ENCODE assay signal across 18 cellular contexts in genomic region chr22:21038405-21038804, GRCh38. TPM values are rescaled to one million over a fixed set of nuclear protein-coding genes. Genes with fewer than 3 reads are reported as not detected.
DNase-seq lines count a peak whose midpoint lies in the region; ATAC-seq and TF ChIP-seq lines count a peak whose summit lies in the region.
"Had no signal": no experiment of that assay in that cellular context is flagged by ENCODE, and none has a peak within 500 bp of the region (broad histone marks: within the 10 kb centered on the region; RNA-seq: fewer than 3 reads in every experiment).

No MANE protein-coding gene starts in this region.

- ATAC-seq in Right ventricle myocardium superior (ENCODE audit: poor library complexity), result peak; percentile 85
- no peak for ATAC-seq in GM18511 (IDR thresholded peaks at IDR 0.05; ENCODE audit: unreplicated experiment)
- ATAC-seq in activated CD8-positive, alpha-beta T cell treated with anti-CD3 and anti-CD28 coated beads for 36 hours, result no peak

- no peak for TF ChIP-seq CTCF in activated CD8-positive, alpha-beta T cell treated with anti-CD3 and anti-CD28 coated beads for 36 hours (IDR thresholded peaks at IDR 0.05)

- no peaks in the 10 kb centered on the region for H3K36me3 Mint-ChIP-seq in activated CD8-positive, alpha-beta T cell treated with anti-CD3 and anti-CD28 coated beads for 36 hours (ENCODE audit: low read depth)
- H3K36me3 Mint-ChIP-seq: activated naive CD4-positive, alpha-beta T cell treated with anti-CD3 and anti-CD28 coated beads, Interleukin-2, amount 10 ng/mL, durations not matched to agents 7 days and 5 days had no signal

- POLR2A ChIA-PET in activated CD8-positive, alpha-beta T cell treated with anti-CD3 and anti-CD28 coated beads for 36 hours (lab: Charles Lee), result no interaction called here

- H3K4me3 Mint-ChIP-seq in activated CD8-positive, alpha-beta T cell treated with anti-CD3 and anti-CD28 coated beads for 36 hours, result no peak overlapping the region
- H3K4me3 Mint-ChIP-seq: activated naive CD4-positive, alpha-beta T cell treated with anti-CD3 and anti-CD28 coated beads, Interleukin-2, amount 10 ng/mL, durations not matched to agents 7 days and 5 days had no signal

- no peaks in the 10 kb centered on the region for H3K9me3 Mint-ChIP-seq in activated CD8-positive, alpha-beta T cell treated with anti-CD3 and anti-CD28 coated beads for 36 hours
- H3K9me3 Mint-ChIP-seq: activated naive CD4-positive, alpha-beta T cell treated with anti-CD3 and anti-CD28 coated beads, Interleukin-2, amount 10 ng/mL, durations not matched to agents 7 days and 5 days had no signal

- WGBS in mesodermal cell (ENCODE audit: insufficient coverage in 2 of 2), 2 experiments, result 90 to 100% methylated on average over 1 of the region's 2 CpGs

- H3K27ac ChIP-seq in mesodermal cell (ENCODE audit: low read depth, low read length, severe bottlenecking), result peak overlapping the region; percentile 80
- H3K27ac ChIP-seq: SK-N-MC, thyroid gland had no signal

- peaks cover 9% of the 10 kb centered on the region for H3K4me1 ChIP-seq in mesodermal cell (ENCODE audit: control insufficient read depth, insufficient read depth, low read length, poor library complexity, severe bottlenecking)
- H3K4me1 ChIP-seq: thyroid gland had no signal

- H3K27me3 Mint-ChIP-seq in activated CD8-positive, alpha-beta T cell treated with anti-CD3 and anti-CD28 coated beads for 36 hours, result peaks cover 21% of the 10 kb centered on the region

- no peak for DNase-seq in Right ventricle myocardium superior
- DNase-seq in cardiac septum (ENCODE audit: low spot score), result no peak
- peak; percentile 40 for DNase-seq in fibroblast of gingiva (ENCODE audit: low read depth)
- no peak for DNase-seq in putamen (ENCODE audit: low spot score)
- DNase-seq in SIG-M5 (lab: John Stamatoyannopoulos, UW), result no peak
- DNase-seq in activated CD8-positive, alpha-beta T cell treated with anti-CD3 and anti-CD28 coated beads for 36 hours, result no peak
- DNase-seq: DMS153, NCI-H2029, NCI-H82, thyroid gland had no signal

- H3K4me1 Mint-ChIP-seq in activated CD8-positive, alpha-beta T cell treated with anti-CD3 and anti-CD28 coated beads for 36 hours (ENCODE audit: low read depth), result peaks cover 2% of the 10 kb centered on the region

- no peak overlapping the region for H3K27ac Mint-ChIP-seq in activated CD8-positive, alpha-beta T cell treated with anti-CD3 and anti-CD28 coated beads for 36 hours
- H3K27ac Mint-ChIP-seq: activated naive CD4-positive, alpha-beta T cell treated with anti-CD3 and anti-CD28 coated beads, Interleukin-2, amount 10 ng/mL, durations not matched to agents 7 days and 5 days had no signal

- H3K36me3 ChIP-seq in mesodermal cell (ENCODE audit: control insufficient read depth, insufficient read depth, low read length), result no peaks in the 10 kb centered on the region
- H3K36me3 ChIP-seq: thyroid gland had no signal

- intact Hi-C loops in Right ventricle myocardium superior (cut with DNase I) (no loop called here), cardiac septum (cut with DNase I) (no loop called here)
- intact Hi-C loops in activated CD8-positive, alpha-beta T cell treated with anti-CD3 and anti-CD28 coated beads for 36 hours (cut with micrococcal nuclease), result no loop called here

- H3K4me3 ChIP-seq in mesodermal cell (ENCODE audit: extremely low read depth, insufficient read depth, low read length, poor library complexity, severe bottlenecking), result no peak overlapping the region
- H3K4me3 ChIP-seq: coronary artery, SK-N-MC, thyroid gland had no signal

- no peaks in the 10 kb centered on the region for H3K9me3 ChIP-seq in mesodermal cell (ENCODE audit: control insufficient read depth, low read length)
- H3K9me3 ChIP-seq: thyroid gland had no signal

- CTCF ChIA-PET in activated CD8-positive, alpha-beta T cell treated with anti-CD3 and anti-CD28 coated beads for 36 hours (lab: Charles Lee), result no interaction called here

RNA-seq across cellular contexts. Expression of gene SLC7A4, which starts 6.0 kb away (rescaled TPM):
- 0.16 TPM for total RNA-seq in Right ventricle myocardium superior
- total RNA-seq in cardiac septum, result not detected
- 0.85 TPM for polyA plus RNA-seq in mesodermal cell (2013, experiment 1 of 2)
- 1.6 TPM for polyA plus RNA-seq in mesodermal cell (2013, experiment 2 of 2)
- total RNA-seq in activated CD8-positive, alpha-beta T cell treated with anti-CD3 and anti-CD28 coated beads for 36 hours, result not detected
- total RNA-seq: glomerular endothelial cell had no signal
- polyA plus RNA-seq: neural cell had no signal

RNA-seq across cellular contexts. Expression of gene LRRC74B, which starts 7.3 kb away (rescaled TPM):
- total RNA-seq in Right ventricle myocardium superior (not detected), cardiac septum (not detected)
- polyA plus RNA-seq in mesodermal cell (2013, experiment 1 of 2), result 0.11 TPM
- polyA plus RNA-seq in mesodermal cell (2013, experiment 2 of 2), result not detected
- not detected for total RNA-seq in activated CD8-positive, alpha-beta T cell treated with anti-CD3 and anti-CD28 coated beads for 36 hours
- total RNA-seq: glomerular endothelial cell, kidney epithelial cell, thyroid gland had no signal
- polyA plus RNA-seq: neural cell had no signal

RNA-seq across cellular contexts. Expression of gene P2RX6, which starts 23.4 kb away (rescaled TPM):
- total RNA-seq in Right ventricle myocardium superior, result 3.9 TPM
- total RNA-seq in cardiac septum, result 5.4 TPM
- 2.5 TPM for polyA plus RNA-seq in mesodermal cell (2013, experiment 1 of 2)
- polyA plus RNA-seq in mesodermal cell (2013, experiment 2 of 2), result 2.1 TPM
- under 1 TPM; 0.22 to 0.25 TPM for total RNA-seq in activated CD8-positive, alpha-beta T cell treated with anti-CD3 and anti-CD28 coated beads for 36 hours
- total RNA-seq: kidney epithelial cell had no signal

RNA-seq across cellular contexts. Expression of gene THAP7, which starts 36.5 kb away (rescaled TPM):
- 19.4 TPM for total RNA-seq in Right ventricle myocardium superior
- 18.2 TPM for total RNA-seq in cardiac septum
- 15.6 TPM for polyA plus RNA-seq in mesodermal cell (2013, experiment 1 of 2)
- polyA plus RNA-seq in mesodermal cell (2013, experiment 2 of 2), result 12.6 TPM
- total RNA-seq in activated CD8-positive, alpha-beta T cell treated with anti-CD3 and anti-CD28 coated beads for 36 hours, result 10 to 100 TPM; 23.7 to 23.8 TPM

RNA-seq across cellular contexts. Expression of gene LZTR1, which starts 56.3 kb away (rescaled TPM):
- 24.7 TPM for total RNA-seq in Right ventricle myocardium superior
- total RNA-seq in cardiac septum, result 33.0 TPM
- polyA plus RNA-seq in mesodermal cell (2013, experiment 1 of 2), result 28.4 TPM
- polyA plus RNA-seq in mesodermal cell (2013, experiment 2 of 2), result 21.9 TPM
- 10 to 100 TPM; 29.1 to 34.5 TPM for total RNA-seq in activated CD8-positive, alpha-beta T cell treated with anti-CD3 and anti-CD28 coated beads for 36 hours
